21 cellular contexts compared by ENCODE assay signal in genomic region chr3:182766108-182766507, GRCh38.
"Had no signal": no experiment of that assay in that cellular context is flagged by ENCODE, and none has a peak within 500 bp of the region (broad histone marks: within the 10 kb centered on the region; RNA-seq: fewer than 3 reads in every experiment).

No MANE protein-coding gene starts in this region.

- H3K27me3 ChIP-seq: MG63, Peyer's patch, SJCRH30 had no signal

- H3K27ac ChIP-seq: Peyer's patch, SJCRH30 had no signal

- DNase-seq: Karpas-422, KG1, MG63, NCI-H1092, NCI-H1105 treated with DMSO at 0.1 percent for 48 hours, NCI-H1417 treated with DMSO at 0.1 percent for 48 hours, NCI-H146, NCI-H1694 treated with DMSO at 0.1 percent for 48 hours, NCI-H1930, NCI-H2081, NCI-H2107, NCI-H2227 treated with DMSO at 0.1 percent for 48 hours, NCI-H524, NCI-H69, NCI-H774, PC-3, Peyer's patch, SHP77 treated with DMSO at 0.1 percent for 48 hours, SJCRH30, SW 1271 had no signal

- H3K4me1 ChIP-seq: SJCRH30 had no signal

- H3K9me3 ChIP-seq: MG63, Peyer's patch, SJCRH30 had no signal

- ATAC-seq: PC-3, Right ventricle myocardium inferior had no signal

- H3K4me3 ChIP-seq: MG63, Peyer's patch, SJCRH30 had no signal

- H3K36me3 ChIP-seq: MG63, Peyer's patch, SJCRH30 had no signal
